ENCODE assay signal across 19 cellular contexts in the genomic region with DNA sequence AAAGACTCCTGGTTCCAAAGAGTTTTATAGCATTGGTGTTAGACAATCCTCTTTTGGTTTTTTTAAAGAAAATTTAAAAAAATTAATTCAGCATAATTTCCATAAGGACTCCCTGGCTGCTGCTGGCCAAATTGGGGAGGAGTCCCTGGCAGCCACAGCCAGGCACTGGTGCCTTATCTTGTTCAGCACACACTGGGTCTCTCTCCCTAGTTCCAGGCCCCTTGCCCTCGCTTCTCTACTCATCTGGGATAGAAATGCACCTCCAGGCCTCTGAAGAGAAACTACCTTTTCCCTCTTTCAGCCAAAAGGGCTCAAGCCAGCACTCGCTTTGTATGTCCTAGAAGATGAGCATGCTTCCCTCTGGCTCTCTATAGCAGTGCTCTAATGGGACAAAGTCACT. TPM values are rescaled to one million over a fixed set of nuclear protein-coding genes. Genes with fewer than 3 reads are reported as not detected.
DNase-seq lines count a peak whose midpoint lies in the region; ATAC-seq and TF ChIP-seq lines count a peak whose summit lies in the region.
"Had no signal": no experiment of that assay in that cellular context is flagged by ENCODE, and none has a peak within 500 bp of the region (broad histone marks: within the 10 kb centered on the region; RNA-seq: fewer than 3 reads in every experiment).

No MANE protein-coding gene starts in this region.

- DNase-seq in cardiac muscle cell (ENCODE audit: low read depth in 1 of 2, low spot score in 1 of 2) (no peak), left ventricle myocardium inferior (no peak), T-cell (no peak), mammary epithelial cell (no peak), Caco-2 (no peak)
- DNase-seq in effector memory CD8-positive, alpha-beta T cell = no peak
- DNase-seq: activated CD4-positive, alpha-beta T cell treated with anti-CD3 and anti-CD28 coated beads for 1 hour; activated CD8-positive, alpha-beta memory T cell treated with anti-CD3 and anti-CD28 coated beads, Interleukin-2, amount 50 U/mL, for 48 hours; activated naive CD4-positive, alpha-beta T cell treated with anti-CD3 and anti-CD28 coated beads for 36 hours; Calu3; effector memory CD4-positive, alpha-beta T cell; midbrain; NCI-H526 treated with DMSO at 0.1 percent for 48 hours; PC-3; SHP77 treated with DMSO at 0.1 percent for 48 hours had no signal

- H3K9me3 Mint-ChIP-seq in T-cell (no peaks in the 10 kb centered on the region), Caco-2 (ENCODE audit: unreplicated experiment) (no peaks in the 10 kb centered on the region)
- no peaks in the 10 kb centered on the region for H3K9me3 Mint-ChIP-seq in effector memory CD8-positive, alpha-beta T cell
- H3K9me3 Mint-ChIP-seq: activated naive CD4-positive, alpha-beta T cell treated with anti-CD3 and anti-CD28 coated beads for 36 hours; GM23338 had no signal

- H4K20me1 ChIP-seq in mammary epithelial cell (ENCODE audit: insufficient read depth, low read length) = no peaks in the 10 kb centered on the region

- H3K9me3 ChIP-seq in cardiac muscle cell (ENCODE audit: low read depth) (no peaks in the 10 kb centered on the region), left ventricle myocardium inferior (replicated peaks) (no peaks in the 10 kb centered on the region), mammary epithelial cell (replicated peaks; ENCODE audit: insufficient read depth, low read length) (no peaks in the 10 kb centered on the region), Caco-2 (no peaks in the 10 kb centered on the region)
- H3K9me3 ChIP-seq: suprapubic skin had no signal

- BruUV-seq in mammary epithelial cell (replicated peaks; lab: Mats Ljungman, UMichigan) = no TSS peak
- no TSS peak for BruUV-seq in Caco-2 (replicated peaks; lab: Mats Ljungman, UMichigan)

- H3K4me3 ChIP-seq in cardiac muscle cell = no peak overlapping the region
- H3K4me3 ChIP-seq in left ventricle myocardium inferior = no peak overlapping the region
- no peak overlapping the region for H3K4me3 ChIP-seq in mammary epithelial cell (replicated peaks in 1 of 3; ENCODE audit: insufficient read depth in 1 of 3, low read depth in 2 of 3, low read length in 3 of 3)
- H3K4me3 ChIP-seq in Caco-2 (ENCODE audit: low read depth, low read length) = no peak overlapping the region
- H3K4me3 ChIP-seq: GM23338, suprapubic skin had no signal

- H3K27me3 ChIP-seq in cardiac muscle cell (no peaks in the 10 kb centered on the region), left ventricle myocardium inferior (ENCODE audit: low read depth) (no peaks in the 10 kb centered on the region), mammary epithelial cell (ENCODE audit: insufficient read depth, low read length) (no peaks in the 10 kb centered on the region), Caco-2 (replicated peaks; ENCODE audit: control insufficient read depth, insufficient read depth, low read length) (no peaks in the 10 kb centered on the region)
- H3K27me3 ChIP-seq: suprapubic skin had no signal

- ATAC-seq in T-cell (replicated peaks in 1 of 4) = no peak
- no peak for ATAC-seq in effector memory CD8-positive, alpha-beta T cell (replicated peaks)
- no peak for ATAC-seq in HG02870 (IDR thresholded peaks at IDR 0.05; ENCODE audit: unreplicated experiment)
- no peak for ATAC-seq in HG02973 (IDR thresholded peaks at IDR 0.05; ENCODE audit: unreplicated experiment)
- ATAC-seq: GM23338, PC-3 had no signal

- H3K4me3 Mint-ChIP-seq in T-cell (peak overlapping the region in 1 of 3 donors; percentile 82), Caco-2 (ENCODE audit: unreplicated experiment) (no peak overlapping the region)
- H3K4me3 Mint-ChIP-seq in effector memory CD8-positive, alpha-beta T cell = peak overlapping the region; percentile 5 to 65
- H3K4me3 Mint-ChIP-seq: activated naive CD4-positive, alpha-beta T cell treated with anti-CD3 and anti-CD28 coated beads for 36 hours; GM23338 had no signal

- peak overlapping the region; percentile 10 for H3K27ac ChIP-seq in cardiac muscle cell
- no peak overlapping the region for H3K27ac ChIP-seq in left ventricle myocardium inferior (replicated peaks)
- H3K27ac ChIP-seq in mammary epithelial cell (ENCODE audit: insufficient read depth, low read depth, low read length) = no peak overlapping the region
- H3K27ac ChIP-seq: suprapubic skin had no signal

- dilution Hi-C loops in mammary epithelial cell (cut with HindIII; ENCODE audit: low sequenced_read_pairs) = no loop called here

- TF ChIP-seq CTCF in cardiac muscle cell (IDR thresholded peaks at IDR 0.05; ENCODE audit: low read depth, low read length) = no peak
- TF ChIP-seq CTCF in left ventricle myocardium inferior (IDR thresholded peaks at IDR 0.05; ENCODE audit: borderline replicate concordance) = no peak
- no peak for TF ChIP-seq CTCF in mammary epithelial cell (conservative IDR thresholded peaks at IDR 0.05 in 1 of 2, IDR thresholded peaks at IDR 0.05 in 1 of 2; ENCODE audit: extremely low read depth in 1 of 2, insufficient read depth in 1 of 2, low read depth in 1 of 2, low read length in 2 of 2)
- TF ChIP-seq CTCF in Caco-2 (IDR thresholded peaks at IDR 0.05; ENCODE audit: insufficient read depth in 1 of 2, low read depth in 1 of 2, low read length in 1 of 2, severe bottlenecking in 1 of 2, unreplicated experiment in 1 of 2) = no peak

- H3K4me2 ChIP-seq in mammary epithelial cell (ENCODE audit: insufficient read depth, low read depth, low read length) = no peak overlapping the region
- H3K4me2 ChIP-seq: GM23338 had no signal

- in situ Hi-C loops in mammary epithelial cell (cut with MboI; ENCODE audit: low sequenced_read_pairs in 2 of 2) = no loop called here

- H3K27ac Mint-ChIP-seq in T-cell (peak overlapping the region; percentile 67 to 96), Caco-2 (ENCODE audit: unreplicated experiment) (no peak overlapping the region)
- peak overlapping the region; percentile 96 to 99 for H3K27ac Mint-ChIP-seq in effector memory CD8-positive, alpha-beta T cell
- H3K27ac Mint-ChIP-seq: GM23338 had no signal

- peaks cover 8% of the 10 kb centered on the region for H3K36me3 Mint-ChIP-seq in T-cell
- H3K36me3 Mint-ChIP-seq in effector memory CD8-positive, alpha-beta T cell (ENCODE audit: insufficient read depth) = peaks cover 18% of the 10 kb centered on the region
- H3K36me3 Mint-ChIP-seq in Caco-2 (ENCODE audit: insufficient read depth, unreplicated experiment) = peaks cover 41% of the 10 kb centered on the region

- CTCF ChIA-PET in T-cell (lab: Charles Lee) = interaction anchor here in 1 of 2 donors (0.5 kb wide), 1 partner anchor 595 kb away, joined by 4 read pairs; no protein-coding TSS in a partner anchor
- CTCF ChIA-PET in mammary epithelial cell (lab: Charles Lee; ENCODE audit: low non-redundant PET) = no interaction called here
- CTCF ChIA-PET in Caco-2 (lab: Charles Lee) = no interaction called here

- H3K4me1 ChIP-seq in cardiac muscle cell (ENCODE audit: low read depth) = peaks cover 21% of the 10 kb centered on the region
- H3K4me1 ChIP-seq in left ventricle myocardium inferior = peaks cover 22% of the 10 kb centered on the region
- peaks cover 4% of the 10 kb centered on the region for H3K4me1 ChIP-seq in mammary epithelial cell (ENCODE audit: insufficient read depth, low read length)
- H3K4me1 ChIP-seq in Caco-2 = peaks cover 13% of the 10 kb centered on the region

- H2AFZ ChIP-seq in mammary epithelial cell (ENCODE audit: low read depth, low read length) = no peak overlapping the region
- H2AFZ ChIP-seq: GM23338 had no signal

- intact Hi-C loops in left ventricle myocardium inferior (cut with micrococcal nuclease) = no loop called here
- intact Hi-C loops in mammary epithelial cell (cut with micrococcal nuclease) = no loop called here
- intact Hi-C loops in Caco-2 (cut with micrococcal nuclease; ENCODE audit: unreplicated experiment) = no loop called here

- POLR2A ChIA-PET in T-cell (lab: Charles Lee) = no interaction called here
- POLR2A ChIA-PET in Caco-2 (lab: Charles Lee) = no interaction called here

- H3K36me3 ChIP-seq in cardiac muscle cell (no peaks in the 10 kb centered on the region), left ventricle myocardium inferior (peaks cover 2% of the 10 kb centered on the region), mammary epithelial cell (ENCODE audit: insufficient read depth, low read length) (no peaks in the 10 kb centered on the region), Caco-2 (ENCODE audit: control insufficient read depth, insufficient read depth, low read length) (no peaks in the 10 kb centered on the region)

- H3K4me1 Mint-ChIP-seq in T-cell (peaks cover 87 to 93% (median 93%) of the 10 kb centered on the region in 3 donors), Caco-2 (ENCODE audit: low read depth, unreplicated experiment) (peaks cover 13% of the 10 kb centered on the region)
- peaks cover 75 to 86% of the 10 kb centered on the region in 2 donors for H3K4me1 Mint-ChIP-seq in effector memory CD8-positive, alpha-beta T cell (ENCODE audit: low read depth in 2 of 2)

- no peaks in the 10 kb centered on the region for H3K27me3 Mint-ChIP-seq in T-cell
- H3K27me3 Mint-ChIP-seq in effector memory CD8-positive, alpha-beta T cell = no peaks in the 10 kb centered on the region
- H3K27me3 Mint-ChIP-seq in Caco-2 (ENCODE audit: insufficient read depth, unreplicated experiment) = no peaks in the 10 kb centered on the region

- 94% methylated on average over 2 of the region's 2 CpGs for WGBS in mammary epithelial cell (ENCODE audit: low coverage, missing lambda C conversion rate)

- no peaks in the 10 kb centered on the region for H3K79me2 ChIP-seq in mammary epithelial cell (ENCODE audit: insufficient read depth, low read length)

- no peak overlapping the region for H3K9ac ChIP-seq in mammary epithelial cell (ENCODE audit: insufficient read depth, low read length)

RNA-seq across cellular contexts. Expression of gene MAPK13, which starts 13.4 kb away (rescaled TPM):
- total RNA-seq in cardiac muscle cell = 1.7 and 2.3 TPM in 2 replicates
- 1.1 and 3.8 TPM in 2 replicates for polyA plus RNA-seq in cardiac muscle cell
- total RNA-seq in left ventricle myocardium inferior = 0.33 TPM
- total RNA-seq in T-cell = 10 to 100 TPM; 38.2 to 45.6 (median 44.1) TPM
- 10 to 100 TPM; 11.8 to 11.9 TPM for total RNA-seq in mammary epithelial cell
- 23.6 TPM for polyA plus RNA-seq in mammary epithelial cell
- polyA minus RNA-seq in mammary epithelial cell = 37.9 TPM
- 45.7 and 47.3 TPM in 2 replicates for total RNA-seq in Caco-2 (2022)
